Comparison of ENCODE assay signal across 1 cellular context in genomic region chrX:120514236-120514635, GRCh38.
TF ChIP-seq lines count a peak whose summit lies in the region.

No MANE protein-coding gene starts in this region.

TF ChIP-seq in endothelial cell of umbilical vein, 7 proteins besides CTCF, POLR2A, EP300 and RAD21:
- no peak for TF ChIP-seq MAX (IDR thresholded peaks at IDR 0.05; ENCODE audit: insufficient read depth, insufficient read length)
- no peak for TF ChIP-seq GATA2 (IDR thresholded peaks at IDR 0.05; ENCODE audit: insufficient read depth, insufficient read length, low read depth, low read length)
- TF ChIP-seq EZH2 (IDR thresholded peaks at IDR 0.05; ENCODE audit: borderline replicate concordance, low read depth, low read length, severe bottlenecking), result no peak
- TF ChIP-seq FOS (IDR thresholded peaks at IDR 0.05; ENCODE audit: borderline replicate concordance, insufficient read depth, low read length), result no peak
- no peak for TF ChIP-seq POLR2AphosphoS5 (IDR thresholded peaks at IDR 0.05; ENCODE audit: insufficient read depth, low read depth, low read length)
- TF ChIP-seq JUN (IDR thresholded peaks at IDR 0.05; ENCODE audit: borderline replicate concordance, insufficient read depth, insufficient read length, low read depth), result no peak
- no peak for TF ChIP-seq MYC (IDR thresholded peaks at IDR 0.05; ENCODE audit: low read depth, low read length)
